In genomic region chr10:75043256-75044121, GRCh38 we compare ENCODE assay signal across 8 cellular contexts.
A peak's percentile ranks its signal among the peaks of the same experiment; 100 is the strongest.
DNase-seq lines count a peak whose midpoint lies in the region; FAIRE-seq and TF ChIP-seq lines count a peak whose summit lies in the region.

No MANE protein-coding gene starts in this region.

- TF ChIP-seq POLR2A in GM12892 (IDR thresholded peaks at IDR 0.05; ENCODE audit: low read depth, low read length), result no peak

- H3K4me3 ChIP-seq in GM12864 (ENCODE audit: low read depth, low read length), result peak overlapping the region; percentile 46

- TF ChIP-seq CTCF in GM12864 (IDR thresholded peaks at IDR 0.05; ENCODE audit: low read depth, low read length, missing control alignments), result no peak
- TF ChIP-seq CTCF in endothelial cell (IDR thresholded peaks at IDR 0.05; ENCODE audit: unreplicated experiment), result no peak

- H3K36me3 Mint-ChIP-seq in endothelial cell (ENCODE audit: low read depth, unreplicated experiment), result peaks cover 4% of the 10 kb centered on the region

- H3K27me3 Mint-ChIP-seq in endothelial cell (ENCODE audit: unreplicated experiment), result peaks cover 3% of the 10 kb centered on the region

- H3K4me1 Mint-ChIP-seq in endothelial cell (ENCODE audit: unreplicated experiment), result no peaks in the 10 kb centered on the region

- DNase-seq in GM12864 (ENCODE audit: low read depth) (no peak), endothelial cell (ENCODE audit: low spot score) (peak; percentile 42), T1000 (lab: John Stamatoyannopoulos, UW) (no peak), GM12892 (ENCODE audit: insufficient read length) (no peak), DMS79 treated with DMSO at 0.1 percent for 48 hours (lab: John Stamatoyannopoulos, UW) (no peak), NCI-H2107 (lab: John Stamatoyannopoulos, UW) (no peak)
- DNase-seq in activated CD4-positive, alpha-beta T cell treated with anti-CD3 and anti-CD28 coated beads, Interleukin-2, amount 50 U/mL, for 1 hour, result peak; percentile 12
- peak; percentile 15 to 45 for DNase-seq in stimulated activated CD4-positive, alpha-beta T cell treated with anti-CD3 and anti-CD28 coated beads, Interleukin-1b, Interleukin-23, amount 100 ng/mL, for 4 hours (ENCODE audit: low read depth in 2 of 2)

- no peak for FAIRE-seq in GM12892 (lab: Jason Lieb, UNC)

- no peak overlapping the region for H3K27ac Mint-ChIP-seq in endothelial cell (ENCODE audit: unreplicated experiment)

- H3K4me3 Mint-ChIP-seq in endothelial cell (ENCODE audit: unreplicated experiment), result no peak overlapping the region

- no peaks in the 10 kb centered on the region for H3K9me3 Mint-ChIP-seq in endothelial cell (ENCODE audit: unreplicated experiment)

Comparison
In these comparisons a context has a peak if more than half of its experiments do, and no peak if none do; other contexts are left out.
1. DNase-seq: peak in activated CD4-positive, alpha-beta T cell treated with anti-CD3 and anti-CD28 coated beads, Interleukin-2, amount 50 U/mL, for 1 hour (single experiment), endothelial cell (single experiment) and stimulated activated CD4-positive, alpha-beta T cell treated with anti-CD3 and anti-CD28 coated beads, Interleukin-1b, Interleukin-23, amount 100 ng/mL, for 4 hours (2 of 2); none in GM12864 (single experiment), T1000 (single experiment), GM12892 (single experiment), DMS79 treated with DMSO at 0.1 percent for 48 hours (single experiment) and NCI-H2107 (single experiment).